In genomic region chr4:3246458-3247398, GRCh38 we compare ENCODE assay signal across 15 cellular contexts. TPM values are rescaled to one million over a fixed set of nuclear protein-coding genes. Genes with fewer than 3 reads are reported as not detected.
DNase-seq lines count a peak whose midpoint lies in the region; ATAC-seq and TF ChIP-seq lines count a peak whose summit lies in the region.
"Had no signal": no experiment of that assay in that cellular context is flagged by ENCODE, and none has a peak within 500 bp of the region (broad histone marks: within the 10 kb centered on the region; RNA-seq: fewer than 3 reads in every experiment).

No MANE protein-coding gene starts in this region.

- no peak for TF ChIP-seq POLR2A in heart left ventricle (IDR thresholded peaks at IDR 0.05)

- no peak overlapping the region for H3K4me2 ChIP-seq in OCI-LY7 (ENCODE audit: low read length)

- no peaks in the 10 kb centered on the region for H3K9me2 ChIP-seq in OCI-LY7 (ENCODE audit: insufficient read depth, low read length)

- no peak overlapping the region for H2AFZ ChIP-seq in OCI-LY7 (ENCODE audit: low read length)

- CTCF ChIA-PET in OCI-LY7 (lab: Charles Lee; ENCODE audit: unreplicated experiment): no interaction called here

- intact Hi-C loops in right cardiac atrium (cut with DNase I) (no loop called here), heart left ventricle (cut with DNase I) (no loop called here), OCI-LY7 (cut with micrococcal nuclease; ENCODE audit: unreplicated experiment) (no loop called here), colonic mucosa (cut with DNase I) (no loop called here), lower lobe of right lung (cut with DNase I) (no loop called here)

- WGBS in right cardiac atrium: 74% methylated on average over 16 of the region's 16 CpGs
- 81 to 90% (median 82%) methylated on average over 4 to 16 of the region's 16 CpGs for WGBS in heart left ventricle, 4 donors

- H3K4me1 ChIP-seq in right cardiac atrium (ENCODE audit: control insufficient read depth, insufficient read depth, low read length) (no peaks in the 10 kb centered on the region), heart left ventricle (no peaks in the 10 kb centered on the region), OCI-LY7 (ENCODE audit: insufficient read depth, low read length, poor library complexity, severe bottlenecking) (no peaks in the 10 kb centered on the region), colonic mucosa (no peaks in the 10 kb centered on the region), lower lobe of right lung (no peaks in the 10 kb centered on the region)
- H3K4me1 ChIP-seq: breast epithelium, left lung had no signal

- DNase-seq in right cardiac atrium (peak; percentile 7 to 49 (median 47)), heart left ventricle (no peak), OCI-LY7 (ENCODE audit: low spot score) (no peak), fibroblast of villous mesenchyme (ENCODE audit: low read depth) (peak; percentile 15), colonic mucosa (no peak), lower lobe of right lung (no peak)
- DNase-seq in stimulated activated CD4-positive, alpha-beta T cell treated with anti-CD3 and anti-CD28 coated beads, Interleukin-1b, Interleukin-23, amount 100 ng/mL, for 48 hours: no peak
- DNase-seq: activated CD4-positive, alpha-beta T cell treated with anti-CD3 and anti-CD28 coated beads for 36 hours; activated CD8-positive, alpha-beta memory T cell treated with anti-CD3 and anti-CD28 coated beads, Interleukin-2, amount 50 U/mL, for 48 hours; effector memory CD4-positive, alpha-beta T cell; NCI-H2081 treated with DMSO at 0.1 percent for 48 hours; NCI-H748 treated with DMSO at 0.1 percent for 48 hours had no signal

- H3K27me3 ChIP-seq in right cardiac atrium (ENCODE audit: control insufficient read depth, insufficient read depth) (no peaks in the 10 kb centered on the region), heart left ventricle (no peaks in the 10 kb centered on the region), colonic mucosa (no peaks in the 10 kb centered on the region), lower lobe of right lung (ENCODE audit: low read depth) (no peaks in the 10 kb centered on the region)
- H3K27me3 ChIP-seq: breast epithelium, left lung had no signal

- BruUV-seq in OCI-LY7 (replicated peaks; lab: Mats Ljungman, UMichigan): no TSS peak

- H3K9ac ChIP-seq in colonic mucosa (ENCODE audit: low read depth in 2 of 2, low read length in 2 of 2): no peak overlapping the region

- H3K36me3 ChIP-seq in heart left ventricle (peaks cover 0 to 12% (median 0%) of the 10 kb centered on the region in 9 donors), OCI-LY7 (ENCODE audit: insufficient read depth, low read length) (no peaks in the 10 kb centered on the region; the same call in 1 of the 2 replicates), colonic mucosa (no peaks in the 10 kb centered on the region), lower lobe of right lung (peaks cover 9% of the 10 kb centered on the region)
- H3K36me3 ChIP-seq: breast epithelium had no signal

- H3K4me3 ChIP-seq in right cardiac atrium (ENCODE audit: low read length) (no peak overlapping the region), heart left ventricle (no peak overlapping the region), OCI-LY7 (ENCODE audit: low read depth, low read length, poor library complexity, severe bottlenecking) (no peak overlapping the region), fibroblast of villous mesenchyme (ENCODE audit: low read depth, low read length) (no peak overlapping the region), colonic mucosa (no peak overlapping the region), lower lobe of right lung (no peak overlapping the region)
- H3K4me3 ChIP-seq: breast epithelium, left lung had no signal

- TF ChIP-seq CTCF in heart left ventricle (IDR thresholded peaks at IDR 0.05) (peak in 1 of 12 donors; percentile 19), OCI-LY7 (conservative IDR thresholded peaks at IDR 0.05; ENCODE audit: low read length) (peak; percentile 32; the same call in 1 of the 2 replicates), fibroblast of villous mesenchyme (IDR thresholded peaks at IDR 0.05; ENCODE audit: insufficient read depth, low read depth, low read length) (no peak), colonic mucosa (IDR thresholded peaks at IDR 0.05) (no peak), lower lobe of right lung (IDR thresholded peaks at IDR 0.05) (no peak)

- no peak for ATAC-seq in right cardiac atrium
- ATAC-seq in heart left ventricle: no peak
- ATAC-seq in HG02885 (IDR thresholded peaks at IDR 0.05; ENCODE audit: poor library complexity, unreplicated experiment): no peak
- ATAC-seq in lower lobe of right lung: no peak
- ATAC-seq: activated CD4-positive, alpha-beta T cell treated with anti-CD3 and anti-CD28 coated beads for 36 hours; left lung had no signal

- H3K9me3 ChIP-seq in right cardiac atrium (ENCODE audit: control insufficient read depth, low read length): no peaks in the 10 kb centered on the region
- no peaks in the 10 kb centered on the region for H3K9me3 ChIP-seq in heart left ventricle
- no peaks in the 10 kb centered on the region for H3K9me3 ChIP-seq in OCI-LY7 (ENCODE audit: low read length)
- H3K9me3 ChIP-seq in colonic mucosa: no peaks in the 10 kb centered on the region
- H3K9me3 ChIP-seq in lower lobe of right lung: no peaks in the 10 kb centered on the region
- H3K9me3 ChIP-seq: breast epithelium, left lung had no signal

- no peaks in the 10 kb centered on the region for H3K79me2 ChIP-seq in OCI-LY7 (ENCODE audit: insufficient read depth, low read depth, low read length)

- H4K20me1 ChIP-seq in OCI-LY7 (ENCODE audit: insufficient read depth, low read length): no peaks in the 10 kb centered on the region

- no peak overlapping the region for H3K27ac ChIP-seq in right cardiac atrium (ENCODE audit: low read length)
- H3K27ac ChIP-seq in heart left ventricle: no peak overlapping the region
- no peak overlapping the region for H3K27ac ChIP-seq in OCI-LY7 (ENCODE audit: low read depth, low read length, poor library complexity, severe bottlenecking)
- no peak overlapping the region for H3K27ac ChIP-seq in colonic mucosa
- H3K27ac ChIP-seq in lower lobe of right lung: no peak overlapping the region
- H3K27ac ChIP-seq: breast epithelium, left lung had no signal

- POLR2A ChIA-PET in OCI-LY7 (lab: Charles Lee): interaction anchor here (0.8 kb wide), 1 partner anchor 14 kb away, joined by 3 read pairs; no protein-coding TSS in a partner anchor

RNA-seq across cellular contexts. Expression of gene MSANTD1, which starts 2.2 kb away (rescaled TPM):
- under 1 TPM; 0.23 to 0.40 (median 0.34) TPM for total RNA-seq in right cardiac atrium
- polyA plus RNA-seq in right cardiac atrium: 0.20 TPM
- total RNA-seq in heart left ventricle: under 1 TPM in 7 of 9 donors, not detected in 2; 0.30 to 0.93 (median 0.45) TPM
- polyA plus RNA-seq in heart left ventricle: under 1 TPM; 0.33 to 0.34 TPM
- 0.08 and 0.13 TPM in 2 replicates for total RNA-seq in OCI-LY7 (2014; rRNA removed; shearing (Covaris generic))
- 0.53 and 1.0 TPM in 2 replicates for total RNA-seq in OCI-LY7 (2022)
- total RNA-seq in fibroblast of villous mesenchyme: 0.64 and 0.86 TPM in 2 replicates
- 1 to 10 TPM in 1 of 2 donors, under 1 TPM in 1; 0.40 to 1.3 TPM for total RNA-seq in colonic mucosa
- 1.9 TPM for total RNA-seq in lower lobe of right lung

RNA-seq across cellular contexts. Expression of gene RGS12, which starts 46.1 kb away (rescaled TPM):
- total RNA-seq in right cardiac atrium (10 to 100 TPM; 11.6 to 18.2 (median 14.6) TPM), heart left ventricle (10 to 100 TPM in 8 of 9 donors, 1 to 10 TPM in 1; 8.4 to 18.4 (median 14.6) TPM), OCI-LY7 (2022) (5.2 and 6.5 TPM in 2 replicates), fibroblast of villous mesenchyme (11.7 and 13.5 TPM in 2 replicates), colonic mucosa (10 to 100 TPM; 18.0 to 25.7 TPM), lower lobe of right lung (59.5 TPM)
- polyA plus RNA-seq in right cardiac atrium (20.8 TPM), heart left ventricle (10 to 100 TPM; 11.7 to 12.7 TPM)
- total RNA-seq in OCI-LY7 (2014; rRNA removed; shearing (Covaris generic)): 6.4 and 9.4 TPM in 2 replicates

Comparison
In these comparisons a context has a peak if more than half of its experiments do, and no peak if none do; other contexts are left out.
1. DNase-seq: peak in right cardiac atrium (3 of 3) and fibroblast of villous mesenchyme (single experiment); none in heart left ventricle (0 of 5), OCI-LY7 (single experiment), colonic mucosa (single experiment), stimulated activated CD4-positive, alpha-beta T cell treated with anti-CD3 and anti-CD28 coated beads, Interleukin-1b, Interleukin-23, amount 100 ng/mL, for 48 hours (single experiment) and lower lobe of right lung (single experiment).